In the genomic region with DNA sequence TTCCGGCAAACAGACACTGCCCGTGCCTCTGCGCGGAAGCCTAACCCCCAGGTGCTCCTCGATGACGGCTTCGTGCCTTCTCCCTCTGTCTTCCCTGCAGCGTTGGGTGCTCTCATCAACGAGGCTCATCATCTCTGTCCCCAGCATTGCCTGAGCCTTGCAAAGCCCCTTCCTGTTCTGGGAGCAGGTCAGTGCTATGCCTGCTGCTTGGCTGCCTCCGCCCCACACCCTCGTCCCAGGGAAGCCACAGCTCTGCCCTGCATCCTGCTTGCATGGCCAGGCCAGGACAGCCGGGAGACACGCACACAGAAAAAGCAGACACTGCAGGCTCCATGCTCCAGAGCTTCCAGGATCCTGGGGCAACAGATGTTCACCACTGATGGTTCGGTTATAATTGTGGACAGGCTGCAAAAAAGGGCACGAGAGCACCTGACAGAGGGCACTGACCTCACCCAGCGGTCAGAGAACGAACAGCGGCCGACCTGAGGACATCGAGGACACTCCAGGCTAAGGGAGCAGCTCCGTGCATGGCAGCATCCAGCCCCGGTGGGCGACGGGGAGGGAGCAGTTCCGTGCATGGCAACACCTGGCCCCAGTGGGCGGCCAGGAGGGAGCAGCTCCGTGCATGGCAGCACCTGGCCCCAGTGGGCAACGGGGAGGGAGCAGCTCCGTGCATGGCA, we compare ENCODE assay signal across 25 cellular contexts.
DNase-seq lines count a peak whose midpoint lies in the region; ATAC-seq and TF ChIP-seq lines count a peak whose summit lies in the region.
"Had no signal": no experiment of that assay in that cellular context is flagged by ENCODE, and none has a peak within 500 bp of the region (broad histone marks: within the 10 kb centered on the region; RNA-seq: fewer than 3 reads in every experiment).

No MANE protein-coding gene starts in this region.

- H3K4me2 ChIP-seq in neural progenitor cell = no peak overlapping the region
- H3K4me2 ChIP-seq: A549, PC-9 had no signal

- H3K9me3 ChIP-seq in neural progenitor cell (ENCODE audit: low read depth) = no peaks in the 10 kb centered on the region
- H3K9me3 ChIP-seq in vagina = no peaks in the 10 kb centered on the region
- H3K9me3 ChIP-seq: A549, SJCRH30 had no signal

- H3K79me2 ChIP-seq in neural progenitor cell (ENCODE audit: low read depth) = no peaks in the 10 kb centered on the region

- no peak overlapping the region for H3K9ac ChIP-seq in neural progenitor cell
- H3K9ac ChIP-seq: GM23248 had no signal

- H3K36me3 Mint-ChIP-seq in neural progenitor cell = no peaks in the 10 kb centered on the region
- H3K36me3 Mint-ChIP-seq in activated T-helper 17 cell treated with anti-CD3 and anti-CD28 coated beads, Interleukin-2, amount 50 U/mL, for 72 hours (ENCODE audit: low read depth) = no peaks in the 10 kb centered on the region

- H3K4me3 Mint-ChIP-seq in neural progenitor cell = peak overlapping the region; percentile 55
- no peak overlapping the region for H3K4me3 Mint-ChIP-seq in activated T-helper 17 cell treated with anti-CD3 and anti-CD28 coated beads, Interleukin-2, amount 50 U/mL, for 72 hours

- no peaks in the 10 kb centered on the region for H3K36me3 ChIP-seq in H7 (replicated peaks; ENCODE audit: control insufficient read depth, insufficient read depth, low read length)
- no peaks in the 10 kb centered on the region for H3K36me3 ChIP-seq in neural progenitor cell
- no peaks in the 10 kb centered on the region for H3K36me3 ChIP-seq in vagina
- H3K36me3 ChIP-seq: SJCRH30 had no signal

- H3K9me3 Mint-ChIP-seq in neural progenitor cell = peaks cover 12% of the 10 kb centered on the region
- H3K9me3 Mint-ChIP-seq in activated T-helper 17 cell treated with anti-CD3 and anti-CD28 coated beads, Interleukin-2, amount 50 U/mL, for 72 hours = peaks cover 8% of the 10 kb centered on the region

- intact Hi-C loops in vagina (cut with DNase I) = no loop called here

- DNase-seq in H7 (peak; percentile 51), coronary artery (ENCODE audit: low spot score) (peak; percentile 59), neural progenitor cell (ENCODE audit: low spot score) (no peak), vagina (ENCODE audit: extremely low spot score in 2 of 2) (peak; percentile 80 to 94), COR-L47 (lab: John Stamatoyannopoulos, UW) (no peak), HuH-7 (ENCODE audit: low spot score) (no peak)
- DNase-seq: AML-193, DMS153, GM23248, HCEC 1CT, KBM-7, MM.1S, NCI-H1048, NCI-H1417, NCI-H1694, NCI-H2081, NCI-H2227 treated with DMSO at 0.1 percent for 48 hours, NCI-H526 treated with DMSO at 0.1 percent for 48 hours, PC-9, SJCRH30 had no signal

- peaks cover 39% of the 10 kb centered on the region for H3F3A ChIP-seq in neural progenitor cell (ENCODE audit: low read depth)

- H3K27me3 Mint-ChIP-seq in neural progenitor cell (ENCODE audit: insufficient read depth, low read depth) = peaks cover 41% of the 10 kb centered on the region
- H3K27me3 Mint-ChIP-seq in activated T-helper 17 cell treated with anti-CD3 and anti-CD28 coated beads, Interleukin-2, amount 50 U/mL, for 72 hours = peaks cover 8% of the 10 kb centered on the region

- H3K27ac Mint-ChIP-seq in neural progenitor cell = peak overlapping the region; percentile 74
- no peak overlapping the region for H3K27ac Mint-ChIP-seq in activated T-helper 17 cell treated with anti-CD3 and anti-CD28 coated beads, Interleukin-2, amount 50 U/mL, for 72 hours

- H3K27ac ChIP-seq in coronary artery (no peak overlapping the region), neural progenitor cell (no peak overlapping the region), vagina (no peak overlapping the region)
- H3K27ac ChIP-seq: A549, C4-2B, GM23248, PC-9, SJCRH30 had no signal

- no peaks in the 10 kb centered on the region for H4K20me1 ChIP-seq in neural progenitor cell (ENCODE audit: low read depth)

- no peak overlapping the region for H3K4me3 ChIP-seq in H7 (ENCODE audit: insufficient read depth, low read depth, low read length)
- H3K4me3 ChIP-seq in coronary artery = no peak overlapping the region
- no peak overlapping the region for H3K4me3 ChIP-seq in neural progenitor cell
- no peak overlapping the region for H3K4me3 ChIP-seq in vagina
- H3K4me3 ChIP-seq: A549, GM23248, PC-9, SJCRH30 had no signal

- no peak for TF ChIP-seq POLR2A in vagina (IDR thresholded peaks at IDR 0.05)

- peaks cover 31% of the 10 kb centered on the region for H3K4me1 ChIP-seq in neural progenitor cell
- H3K4me1 ChIP-seq in vagina = no peaks in the 10 kb centered on the region
- H3K4me1 ChIP-seq: A549, SJCRH30 had no signal

- H3K27me3 ChIP-seq in H7 (ENCODE audit: control insufficient read depth, insufficient read depth, low read length) (no peaks in the 10 kb centered on the region), neural progenitor cell (no peaks in the 10 kb centered on the region), vagina (peaks cover 4% of the 10 kb centered on the region)
- H3K27me3 ChIP-seq: SJCRH30 had no signal

- H3K4me1 Mint-ChIP-seq in neural progenitor cell = peaks cover 62% of the 10 kb centered on the region
- H3K4me1 Mint-ChIP-seq in activated T-helper 17 cell treated with anti-CD3 and anti-CD28 coated beads, Interleukin-2, amount 50 U/mL, for 72 hours = peaks cover 7% of the 10 kb centered on the region

- no peak for TF ChIP-seq CTCF in coronary artery (IDR thresholded peaks at IDR 0.05)
- TF ChIP-seq CTCF in neural progenitor cell (IDR thresholded peaks at IDR 0.05) = no peak
- TF ChIP-seq CTCF in vagina (IDR thresholded peaks at IDR 0.05) = no peak

- no peak overlapping the region for H2AFZ ChIP-seq in neural progenitor cell (replicated peaks)
- H2AFZ ChIP-seq: GM23248, PC-9 had no signal

- ATAC-seq in activated T-helper 17 cell treated with anti-CD3 and anti-CD28 coated beads, Interleukin-2, amount 50 U/mL, for 72 hours (replicated peaks) = no peak
- ATAC-seq: A549, Right ventricle myocardium inferior, SK-N-SH treated with all-trans-retinoic acid at 6 μM for 48 hours had no signal

Comparison
In these comparisons a context has a peak if more than half of its experiments do, and no peak if none do; other contexts are left out.
1. DNase-seq: peak in H7 (single experiment), coronary artery (single experiment) and vagina (2 of 2); none in neural progenitor cell (single experiment), COR-L47 (single experiment) and HuH-7 (single experiment).